ENCODE assay signal across 2 cellular contexts in the genomic region with DNA sequence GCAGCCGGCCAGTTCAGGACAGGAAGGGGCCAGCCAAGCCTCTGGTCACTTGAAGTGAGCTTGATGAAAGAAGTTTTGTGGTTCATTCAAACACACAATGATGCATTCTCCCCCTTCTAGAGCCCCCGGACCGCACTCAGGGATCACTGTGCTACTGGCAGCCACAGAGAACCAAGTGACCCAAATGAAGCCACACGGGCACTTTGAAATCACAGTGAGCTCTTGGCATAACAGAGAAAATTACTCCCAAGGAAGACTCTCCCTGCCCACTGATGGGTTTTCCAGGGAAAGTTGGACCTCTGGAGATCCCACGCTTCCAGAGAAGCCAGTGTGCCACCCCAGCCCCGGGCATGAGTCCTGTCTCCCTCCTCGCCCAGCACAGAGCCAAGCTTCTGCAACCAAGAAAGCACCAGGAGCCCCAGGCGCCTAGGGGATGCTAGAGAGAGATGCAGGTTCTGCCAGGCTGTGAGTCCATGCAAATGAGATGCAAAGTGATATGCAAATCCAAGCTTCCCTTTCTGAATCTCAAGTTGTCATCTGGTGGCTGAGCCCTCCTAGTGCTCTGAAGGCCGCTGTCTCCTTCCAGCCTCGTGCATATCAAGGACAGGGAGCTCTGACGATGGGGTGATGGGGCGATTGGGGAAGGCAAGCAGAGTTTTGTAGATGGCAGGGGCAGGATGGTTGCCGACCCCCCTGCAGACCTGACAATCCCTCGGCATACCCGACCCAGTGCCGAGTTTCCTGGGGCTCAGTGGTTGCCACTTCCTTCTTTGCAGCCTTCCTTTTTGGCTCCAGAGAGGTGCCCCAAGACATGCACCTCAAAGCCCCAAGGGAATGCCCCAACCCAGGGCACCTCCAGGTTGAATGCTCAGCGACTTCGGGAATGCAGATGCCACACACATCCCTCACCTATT.
TF ChIP-seq lines count a peak whose summit lies in the region.

No MANE protein-coding gene starts in this region.

TF ChIP-seq in IMR-90, 13 proteins besides CTCF, POLR2A, EP300 and RAD21:
- TF ChIP-seq BHLHE40 (IDR thresholded peaks at IDR 0.05; ENCODE audit: low read depth, low read length) (no peak), CHD1 (IDR thresholded peaks at IDR 0.05; ENCODE audit: low read depth, low read length) (no peak), RFX5 (IDR thresholded peaks at IDR 0.05; ENCODE audit: low read depth, low read length) (no peak), NFE2L2 (IDR thresholded peaks at IDR 0.05; ENCODE audit: low read depth, low read length) (no peak), FOS (IDR thresholded peaks at IDR 0.05; ENCODE audit: low read depth, low read length) (no peak), SMC3 (IDR thresholded peaks at IDR 0.05; ENCODE audit: low read depth, low read length) (no peak), CEBPB (IDR thresholded peaks at IDR 0.05; ENCODE audit: low read depth, low read length) (no peak), MAFK (IDR thresholded peaks at IDR 0.05; ENCODE audit: low read depth, low read length) (no peak), MXI1 (IDR thresholded peaks at IDR 0.05; ENCODE audit: borderline replicate concordance, low read depth, low read length) (no peak), RCOR1 (IDR thresholded peaks at IDR 0.05; ENCODE audit: insufficient replicate concordance, low read length) (no peak), MAZ (IDR thresholded peaks at IDR 0.05; ENCODE audit: borderline replicate concordance, low read depth, low read length) (no peak)
- TF ChIP-seq, protein P1, sequence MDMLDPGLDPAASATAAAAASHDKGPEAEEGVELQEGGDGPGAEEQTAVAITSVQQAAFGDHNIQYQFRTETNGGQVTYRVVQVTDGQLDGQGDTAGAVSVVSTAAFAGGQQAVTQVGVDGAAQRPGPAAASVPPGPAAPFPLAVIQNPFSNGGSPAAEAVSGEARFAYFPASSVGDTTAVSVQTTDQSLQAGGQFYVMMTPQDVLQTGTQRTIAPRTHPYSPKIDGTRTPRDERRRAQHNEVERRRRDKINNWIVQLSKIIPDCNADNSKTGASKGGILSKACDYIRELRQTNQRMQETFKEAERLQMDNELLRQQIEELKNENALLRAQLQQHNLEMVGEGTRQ (IDR thresholded peaks at IDR 0.05; ENCODE audit: low read depth, low read length): no peak
- TF ChIP-seq, protein P2, sequence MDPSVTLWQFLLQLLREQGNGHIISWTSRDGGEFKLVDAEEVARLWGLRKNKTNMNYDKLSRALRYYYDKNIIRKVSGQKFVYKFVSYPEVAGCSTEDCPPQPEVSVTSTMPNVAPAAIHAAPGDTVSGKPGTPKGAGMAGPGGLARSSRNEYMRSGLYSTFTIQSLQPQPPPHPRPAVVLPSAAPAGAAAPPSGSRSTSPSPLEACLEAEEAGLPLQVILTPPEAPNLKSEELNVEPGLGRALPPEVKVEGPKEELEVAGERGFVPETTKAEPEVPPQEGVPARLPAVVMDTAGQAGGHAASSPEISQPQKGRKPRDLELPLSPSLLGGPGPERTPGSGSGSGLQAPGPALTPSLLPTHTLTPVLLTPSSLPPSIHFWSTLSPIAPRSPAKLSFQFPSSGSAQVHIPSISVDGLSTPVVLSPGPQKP (IDR thresholded peaks at IDR 0.05; ENCODE audit: borderline replicate concordance, low read depth, low read length): no peak

TF ChIP-seq in GM12878, 131 proteins besides CTCF, POLR2A, EP300 and RAD21:
- TF ChIP-seq POU2F2 (IDR thresholded peaks at IDR 0.05; ENCODE audit: borderline replicate concordance, low read depth, low read length) (peak; percentile 45; the same call in 1 of the 3 replicates), RELA (IDR thresholded peaks at IDR 0.05; ENCODE audit: borderline replicate concordance, partially characterized antibody) (no peak), KAT2A (conservative IDR thresholded peaks at IDR 0.05; ENCODE audit: control insufficient read depth, low read depth, low read length) (no peak), ZNF217 (IDR thresholded peaks at IDR 0.05) (no peak), TBL1XR1 (IDR thresholded peaks at IDR 0.05; ENCODE audit: low read depth, low read length) (no peak), FOXK2 (IDR thresholded peaks at IDR 0.05) (no peak)
- TF ChIP-seq, protein P3, sequence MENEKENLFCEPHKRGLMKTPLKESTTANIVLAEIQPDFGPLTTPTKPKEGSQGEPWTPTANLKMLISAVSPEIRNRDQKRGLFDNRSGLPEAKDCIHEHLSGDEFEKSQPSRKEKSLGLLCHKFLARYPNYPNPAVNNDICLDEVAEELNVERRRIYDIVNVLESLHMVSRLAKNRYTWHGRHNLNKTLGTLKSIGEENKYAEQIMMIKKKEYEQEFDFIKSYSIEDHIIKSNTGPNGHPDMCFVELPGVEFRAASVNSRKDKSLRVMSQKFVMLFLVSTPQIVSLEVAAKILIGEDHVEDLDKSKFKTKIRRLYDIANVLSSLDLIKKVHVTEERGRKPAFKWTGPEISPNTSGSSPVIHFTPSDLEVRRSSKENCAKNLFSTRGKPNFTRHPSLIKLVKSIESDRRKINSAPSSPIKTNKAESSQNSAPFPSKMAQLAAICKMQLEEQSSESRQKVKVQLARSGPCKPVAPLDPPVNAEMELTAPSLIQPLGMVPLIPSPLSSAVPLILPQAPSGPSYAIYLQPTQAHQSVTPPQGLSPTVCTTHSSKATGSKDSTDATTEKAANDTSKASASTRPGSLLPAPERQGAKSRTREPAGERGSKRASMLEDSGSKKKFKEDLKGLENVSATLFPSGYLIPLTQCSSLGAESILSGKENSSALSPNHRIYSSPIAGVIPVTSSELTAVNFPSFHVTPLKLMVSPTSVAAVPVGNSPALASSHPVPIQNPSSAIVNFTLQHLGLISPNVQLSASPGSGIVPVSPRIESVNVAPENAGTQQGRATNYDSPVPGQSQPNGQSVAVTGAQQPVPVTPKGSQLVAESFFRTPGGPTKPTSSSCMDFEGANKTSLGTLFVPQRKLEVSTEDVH (IDR thresholded peaks at IDR 0.05; ENCODE audit: low read depth, partially characterized antibody): no peak
- TF ChIP-seq, protein P4, sequence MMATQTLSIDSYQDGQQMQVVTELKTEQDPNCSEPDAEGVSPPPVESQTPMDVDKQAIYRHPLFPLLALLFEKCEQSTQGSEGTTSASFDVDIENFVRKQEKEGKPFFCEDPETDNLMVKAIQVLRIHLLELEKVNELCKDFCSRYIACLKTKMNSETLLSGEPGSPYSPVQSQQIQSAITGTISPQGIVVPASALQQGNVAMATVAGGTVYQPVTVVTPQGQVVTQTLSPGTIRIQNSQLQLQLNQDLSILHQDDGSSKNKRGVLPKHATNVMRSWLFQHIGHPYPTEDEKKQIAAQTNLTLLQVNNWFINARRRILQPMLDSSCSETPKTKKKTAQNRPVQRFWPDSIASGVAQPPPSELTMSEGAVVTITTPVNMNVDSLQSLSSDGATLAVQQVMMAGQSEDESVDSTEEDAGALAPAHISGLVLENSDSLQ (IDR thresholded peaks at IDR 0.05): no peak
